ENCODE assay signal across 34 cellular contexts in genomic region chr13:30587231-30587630, GRCh38.
"Had no signal": no experiment of that assay in that cellular context is flagged by ENCODE, and none has a peak within 500 bp of the region (broad histone marks: within the 10 kb centered on the region; RNA-seq: fewer than 3 reads in every experiment).

No MANE protein-coding gene starts in this region.

- H3K4me3 ChIP-seq: MG63 had no signal

- H3K9ac ChIP-seq: KMS-11 had no signal

- H3K9me3 ChIP-seq: MG63 had no signal

- H3K27ac ChIP-seq: KMS-11 had no signal

- H3K27me3 ChIP-seq: MG63 had no signal

- H3K4me2 ChIP-seq: KMS-11 had no signal

- H3K36me3 ChIP-seq: MG63 had no signal

- DNase-seq: Karpas-422, Kasumi-1, MG63, MM.1S, MV-4-11, NCI-H1048, NCI-H1092, NCI-H1092 treated with DMSO at 0.1 percent for 48 hours, NCI-H1105, NCI-H1105 treated with DMSO at 0.1 percent for 48 hours, NCI-H1417, NCI-H1417 treated with DMSO at 0.1 percent for 48 hours, NCI-H1436, NCI-H1436 treated with DMSO at 0.1 percent for 48 hours, NCI-H146, NCI-H1694, NCI-H1694 treated with DMSO at 0.1 percent for 48 hours, NCI-H187, NCI-H187 treated with DMSO at 0.1 percent for 48 hours, NCI-H1930, NCI-H2029, NCI-H2029 treated with DMSO at 0.1 percent for 48 hours, NCI-H2081, NCI-H2081 treated with DMSO at 0.1 percent for 48 hours, NCI-H2107, NCI-H2171, NCI-H2171 treated with DMSO at 0.1 percent for 48 hours, NCI-H2227 treated with DMSO at 0.1 percent for 48 hours, NCI-H226, NCI-H345, NCI-H446, NCI-H446 treated with DMSO at 0.1 percent for 48 hours, NCI-H510A had no signal
